Comparison of ENCODE assay signal across 8 cellular contexts in the genomic region with DNA sequence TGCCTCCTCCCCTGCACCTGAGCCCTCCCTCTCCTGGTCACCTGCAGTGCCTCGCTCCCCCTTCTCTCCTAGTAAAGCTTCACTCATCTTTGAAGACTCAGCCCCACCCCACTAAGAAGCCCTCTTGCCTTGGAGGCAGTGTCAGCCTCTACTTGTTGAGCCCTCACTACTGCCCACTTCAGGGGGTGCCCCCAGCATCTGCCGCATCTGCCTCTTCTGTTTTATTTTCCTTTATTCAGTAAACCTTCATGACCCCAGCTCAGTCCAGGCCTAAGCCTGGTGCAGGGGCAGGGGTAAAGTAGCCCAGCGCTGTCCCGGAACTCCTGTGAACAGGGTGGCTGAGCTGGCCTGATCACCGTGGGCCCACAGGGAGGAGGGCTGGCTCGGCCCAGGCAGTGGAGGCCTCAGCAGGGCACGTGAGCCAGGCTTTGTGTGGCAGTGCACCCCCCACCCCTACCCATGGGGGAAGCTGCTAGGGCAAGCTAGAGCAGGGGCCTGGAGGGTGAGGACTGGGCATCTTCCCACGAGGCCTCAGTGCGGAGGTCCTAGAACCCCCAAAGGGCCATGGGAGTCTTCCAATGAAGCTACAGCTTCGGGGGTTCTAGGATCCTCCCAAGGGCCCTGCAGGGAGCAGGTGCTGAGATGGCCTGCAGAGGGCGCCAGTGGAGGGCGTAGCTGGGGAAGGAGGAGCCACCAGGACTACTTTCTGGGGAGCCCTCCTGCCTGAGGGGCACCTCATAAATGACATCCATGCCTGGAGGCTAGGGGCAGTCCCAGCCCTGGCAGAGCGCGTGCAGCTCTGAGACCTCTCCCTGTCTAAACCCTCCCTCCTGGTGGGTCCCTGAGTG. TPM values are rescaled to one million over a fixed set of nuclear protein-coding genes. Genes with fewer than 3 reads are reported as not detected.
A peak's percentile ranks its signal among the peaks of the same experiment; 100 is the strongest.
DNase-seq lines count a peak whose midpoint lies in the region; ATAC-seq, FAIRE-seq and TF ChIP-seq lines count a peak whose summit lies in the region.

No MANE protein-coding gene starts in this region.

- no peak overlapping the region for H3K4me3 Mint-ChIP-seq in CD4-positive, alpha-beta T cell

- H3K27ac ChIP-seq in CD4-positive, alpha-beta T cell (ENCODE audit: low read depth, low read length) = peak overlapping the region; percentile 8
- no peak overlapping the region for H3K27ac ChIP-seq in left ventricle myocardium inferior (replicated peaks)

- peak in 5 of 10 experiments; percentile 29 to 60 (median 36) for DNase-seq in CD4-positive, alpha-beta T cell
- peak; percentile 21 for DNase-seq in LoVo (ENCODE audit: low spot score)
- peak in 3 of 4 experiments; percentile 28 to 48 (median 34) for DNase-seq in activated naive CD4-positive, alpha-beta T cell (lab: John Stamatoyannopoulos, UW)
- DNase-seq in left ventricle myocardium inferior = no peak
- DNase-seq in stimulated activated CD4-positive, alpha-beta T cell treated with anti-CD3 and anti-CD28 coated beads, Interleukin-1b, Interleukin-23, amount 100 ng/mL, for 48 hours = peak; percentile 52
- no peak for DNase-seq in H54 (ENCODE audit: insufficient read length, low spot score)
- no peak for DNase-seq in AML-193 (lab: John Stamatoyannopoulos, UW)

- POLR2A ChIA-PET in CD4-positive, alpha-beta T cell (lab: Charles Lee) = interaction anchor here (1.1 to 1.2 kb wide), 2 partner anchors 38 to 40 kb away, joined by 3 read pairs; partner anchors contain the start of gene PSTPIP1

- H3K4me1 ChIP-seq in left ventricle myocardium inferior = peaks cover 8% of the 10 kb centered on the region

- H3K4me3 ChIP-seq in left ventricle myocardium inferior = no peak overlapping the region

- H3K36me3 Mint-ChIP-seq in CD4-positive, alpha-beta T cell (ENCODE audit: low read depth) = peaks cover 65% of the 10 kb centered on the region

- no peaks in the 10 kb centered on the region for H3K9me3 ChIP-seq in CD4-positive, alpha-beta T cell (ENCODE audit: control insufficient read depth, low read length)
- no peaks in the 10 kb centered on the region for H3K9me3 ChIP-seq in left ventricle myocardium inferior (replicated peaks)

- CTCF ChIA-PET in CD4-positive, alpha-beta T cell (lab: Charles Lee) = interaction anchor here (1.2 to 1.9 kb wide), 4 partner anchors 11 to 61 kb away, joined by 4 to 8 read pairs (median 6); no protein-coding TSS in a partner anchor

- TF ChIP-seq CTCF in CD4-positive, alpha-beta T cell (IDR thresholded peaks at IDR 0.05) = peak; percentile 37
- TF ChIP-seq CTCF in left ventricle myocardium inferior (IDR thresholded peaks at IDR 0.05; ENCODE audit: borderline replicate concordance) = peak; percentile 67

- no peaks in the 10 kb centered on the region for H3K36me3 ChIP-seq in left ventricle myocardium inferior

- no peak for FAIRE-seq in H54 (lab: Jason Lieb, UNC)

- H3K4me1 Mint-ChIP-seq in CD4-positive, alpha-beta T cell (ENCODE audit: low read depth) = peaks cover 8% of the 10 kb centered on the region

- peak overlapping the region; percentile 65 for H3K27ac Mint-ChIP-seq in CD4-positive, alpha-beta T cell

- intact Hi-C loops in CD4-positive, alpha-beta T cell (cut with DNase I, micrococcal nuclease) = no loop called here
- intact Hi-C loops in left ventricle myocardium inferior (cut with micrococcal nuclease) = no loop called here

- ATAC-seq in CD4-positive, alpha-beta T cell (ENCODE audit: poor library complexity) = peak; percentile 62
- ATAC-seq in HG02763 (IDR thresholded peaks at IDR 0.05; ENCODE audit: unreplicated experiment) = no peak

- no peaks in the 10 kb centered on the region for H3K27me3 Mint-ChIP-seq in CD4-positive, alpha-beta T cell

- H3K9me3 Mint-ChIP-seq in CD4-positive, alpha-beta T cell = no peaks in the 10 kb centered on the region

- no peak for TF ChIP-seq POLR2A in H54 (IDR thresholded peaks at IDR 0.05; ENCODE audit: low read depth, low read length)

- H3K27me3 ChIP-seq in CD4-positive, alpha-beta T cell (ENCODE audit: control insufficient read depth, insufficient read depth, low read length) = no peaks in the 10 kb centered on the region
- H3K27me3 ChIP-seq in left ventricle myocardium inferior (ENCODE audit: low read depth) = peaks cover 15% of the 10 kb centered on the region

RNA-seq across cellular contexts. Expression of gene TSPAN3, which starts 36.1 kb away (rescaled TPM):
- total RNA-seq in CD4-positive, alpha-beta T cell = 10 to 100 TPM; 14.7 to 15.5 TPM
- 98.6 TPM for total RNA-seq in left ventricle myocardium inferior

RNA-seq across cellular contexts. Expression of gene PSTPIP1, which starts 39.9 kb away (rescaled TPM):
- 10 to 100 TPM; 79.4 to 82.7 TPM for total RNA-seq in CD4-positive, alpha-beta T cell
- 3.5 TPM for total RNA-seq in left ventricle myocardium inferior

Comparison
In these comparisons a context has a peak if more than half of its experiments do, and no peak if none do; other contexts are left out.
1. DNase-seq: peak in LoVo (single experiment), activated naive CD4-positive, alpha-beta T cell (3 of 4) and stimulated activated CD4-positive, alpha-beta T cell treated with anti-CD3 and anti-CD28 coated beads, Interleukin-1b, Interleukin-23, amount 100 ng/mL, for 48 hours (single experiment); none in left ventricle myocardium inferior (single experiment), H54 (single experiment) and AML-193 (0 of 2).
2. RNA of gene PSTPIP1, which starts 39.9 kb away (total RNA-seq): 79.4 to 82.7 TPM in CD4-positive, alpha-beta T cell; 3.5 TPM in left ventricle myocardium inferior (single experiment); every median in the first group is over 10 times any median in the second.